Comparison of ENCODE assay signal across 8 cellular contexts in genomic region chrX:63169416-63169815, GRCh38.
DNase-seq lines count a peak whose midpoint lies in the region; ATAC-seq and TF ChIP-seq lines count a peak whose summit lies in the region.
"Not testable (repeated sequence)": the region's sequence is repeated elsewhere in the genome, so short reads cannot be mapped to it uniquely, and the experiment has no call there.

No MANE protein-coding gene starts in this region.

- not testable (repeated sequence) for H4K20me1 ChIP-seq in DND-41 (ENCODE audit: insufficient read depth, low read length)

- not testable (repeated sequence) for H3K27ac ChIP-seq in DND-41 (ENCODE audit: low read length)

- DNase-seq in DND-41; left lobe of liver (ENCODE audit: low spot score): not testable (repeated sequence)

- peak; percentile 41 for ATAC-seq in DND-41 (ENCODE audit: insufficient read depth, low read depth)
- peak; percentile 39 for ATAC-seq in GM18868 (IDR thresholded peaks at IDR 0.05; ENCODE audit: unreplicated experiment)
- peak; percentile 81 for ATAC-seq in GM19395 (IDR thresholded peaks at IDR 0.05; ENCODE audit: unreplicated experiment)
- peak; percentile 47 for ATAC-seq in GM21786 (IDR thresholded peaks at IDR 0.05; ENCODE audit: unreplicated experiment)
- peak; percentile 67 for ATAC-seq in HG02870 (IDR thresholded peaks at IDR 0.05; ENCODE audit: unreplicated experiment)
- ATAC-seq in HG03095 (IDR thresholded peaks at IDR 0.05; ENCODE audit: unreplicated experiment), result peak; percentile 23
- peak; percentile 69 for ATAC-seq in HG03520 (IDR thresholded peaks at IDR 0.05; ENCODE audit: unreplicated experiment)
- peak; percentile 76 for ATAC-seq in left lobe of liver

- H3K9me3 ChIP-seq in DND-41 (ENCODE audit: insufficient read depth, low read length, severe bottlenecking), result not testable (repeated sequence)

- H3K36me3 ChIP-seq in DND-41 (ENCODE audit: insufficient read depth, low read length), result not testable (repeated sequence)

- H3K27me3 ChIP-seq in DND-41 (ENCODE audit: insufficient read depth, low read length, poor library complexity), result not testable (repeated sequence)

- H3K79me2 ChIP-seq in DND-41 (ENCODE audit: insufficient read depth, low read length), result not testable (repeated sequence)

- H3K4me1 ChIP-seq in DND-41 (ENCODE audit: insufficient read depth, low read length), result not testable (repeated sequence)

- H3K4me3 ChIP-seq in DND-41 (ENCODE audit: low read depth in 1 of 2, low read length in 2 of 2), result not testable (repeated sequence)

- H2AFZ ChIP-seq in DND-41 (ENCODE audit: low read depth, low read length), result not testable (repeated sequence)

- H3K9ac ChIP-seq in DND-41 (ENCODE audit: low read depth, low read length), result not testable (repeated sequence)

- TF ChIP-seq CTCF in DND-41 (IDR thresholded peaks at IDR 0.05; ENCODE audit: borderline replicate concordance, extremely low read depth, low read length, poor library complexity, severe bottlenecking), result not testable (repeated sequence)

- H3K4me2 ChIP-seq in DND-41 (ENCODE audit: insufficient read depth, low read length), result not testable (repeated sequence)

Comparison
In these comparisons a context has a peak if more than half of its experiments do, and no peak if none do; other contexts are left out.
1. ATAC-seq: peak in every context shown above with its lines; median percentile 81 in GM19395; 76 in left lobe of liver; 69 in HG03520; 67 in HG02870; 47 in GM21786; 41 in DND-41; 39 in GM18868; 23 in HG03095.